Comparison of ENCODE assay signal across 21 cellular contexts in genomic region chr12:66074561-66074960, GRCh38.
"Had no signal": no experiment of that assay in that cellular context is flagged by ENCODE, and none has a peak within 500 bp of the region (broad histone marks: within the 10 kb centered on the region; RNA-seq: fewer than 3 reads in every experiment).

No MANE protein-coding gene starts in this region.

- H3K4me3 ChIP-seq: body of pancreas, right atrium auricular region, tibial nerve, uterus had no signal

- FAIRE-seq: keratinocyte, small intestine had no signal

- ATAC-seq: activated CD4-positive, alpha-beta T cell treated with anti-CD3 and anti-CD28 coated beads for 36 hours; activated CD8-positive, alpha-beta memory T cell treated with anti-CD3 and anti-CD28 coated beads, Interleukin-2, amount 10 ng/mL, durations not matched to agents 7 days and 5 days; body of pancreas; left lobe of liver; naive thymus-derived CD4-positive, alpha-beta T cell; T-helper 17 cell had no signal

- H3K9me3 ChIP-seq: body of pancreas, right atrium auricular region, tibial nerve, uterus had no signal

- H3K27me3 ChIP-seq: body of pancreas, right atrium auricular region, tibial nerve, uterus had no signal

- DNase-seq: activated CD4-positive, alpha-beta memory T cell treated with anti-CD3 and anti-CD28 coated beads for 36 hours; activated CD4-positive, alpha-beta T cell treated with anti-CD3 and anti-CD28 coated beads for 36 hours; activated CD8-positive, alpha-beta memory T cell treated with anti-CD3 and anti-CD28 coated beads, Interleukin-2, amount 10 ng/mL, durations not matched to agents 7 days and 5 days; activated naive CD4-positive, alpha-beta T cell treated with anti-CD3 and anti-CD28 coated beads, Interleukin-2, amount 10 ng/mL, durations not matched to agents 7 days and 5 days; activated T-cell treated with anti-CD3 and anti-CD28 coated beads, Interleukin-2, amount 50 U/mL, for 1 hour; body of pancreas; effector memory CD4-positive, alpha-beta T cell; mammary epithelial cell; naive thymus-derived CD4-positive, alpha-beta T cell; small intestine; stimulated activated CD4-positive, alpha-beta T cell treated with anti-CD3 and anti-CD28 coated beads, Interleukin-4, amount 100 ng/mL, for 4 hours; stimulated activated CD8-positive, alpha-beta memory T cell treated with anti-CD3 and anti-CD28 coated beads, Interleukin-4, amount 100 ng/mL, for 48 hours; stimulated activated naive CD4-positive, alpha-beta T cell treated with Interleukin-2 at 50 U/mL for 16 hours; substantia nigra; T-helper 17 cell; uterus; WERI-Rb-1 had no signal

- H3K36me3 ChIP-seq: right atrium auricular region, tibial nerve, uterus, WERI-Rb-1 had no signal

- H3K27ac ChIP-seq: body of pancreas, right atrium auricular region, tibial nerve, uterus, WERI-Rb-1 had no signal

- H3K4me1 ChIP-seq: body of pancreas, right atrium auricular region, tibial nerve, uterus had no signal
